13 cellular contexts compared by ENCODE assay signal in genomic region chr11:114308689-114309089, GRCh38. TPM values are rescaled to one million over a fixed set of nuclear protein-coding genes. Genes with fewer than 3 reads are reported as not detected.
A peak's percentile ranks its signal among the peaks of the same experiment; 100 is the strongest.
DNase-seq lines count a peak whose midpoint lies in the region; ATAC-seq and TF ChIP-seq lines count a peak whose summit lies in the region.
"Had no signal": no experiment of that assay in that cellular context is flagged by ENCODE, and none has a peak within 500 bp of the region (broad histone marks: within the 10 kb centered on the region; RNA-seq: fewer than 3 reads in every experiment).

No MANE protein-coding gene starts in this region.

- WGBS in sigmoid colon, 2 donors: 58 to 74% methylated on average over 6 of the region's 6 CpGs

- ATAC-seq in HG03095 (IDR thresholded peaks at IDR 0.05; ENCODE audit: unreplicated experiment): no peak

- intact Hi-C loops in sigmoid colon (cut with DNase I): no loop called here

- no peak overlapping the region for H3K4me3 ChIP-seq in foreskin fibroblast (ENCODE audit: low read depth in 1 of 2, low read length in 2 of 2)
- no peak overlapping the region for H3K4me3 ChIP-seq in sigmoid colon
- H3K4me3 ChIP-seq: dorsolateral prefrontal cortex had no signal

- in situ Hi-C loops in KBM-7 (cut with MboI; ENCODE audit: low pct_unique_long_range_greater_than_20kb, low sequenced_read_pairs): no loop called here

- H3K4me1 ChIP-seq in sigmoid colon: peaks cover 0 to 18% (median 7%) of the 10 kb centered on the region in 4 donors

- peak; percentile 56 for DNase-seq in EH (ENCODE audit: low read depth)
- DNase-seq in RWPE1 (ENCODE audit: low spot score): no peak
- peak; percentile 81 for DNase-seq in foreskin fibroblast
- DNase-seq in sigmoid colon: no peak
- no peak for DNase-seq in iPS-NIHi11 (ENCODE audit: low spot score)
- DNase-seq in KBM-7: no peak
- DNase-seq in NCI-H2171 (lab: John Stamatoyannopoulos, UW): no peak
- DNase-seq: activated T-cell treated with anti-CD3 and anti-CD28 coated beads, Interleukin-2, amount 50 U/mL, for 48 hours; DMS 273 treated with DMSO at 0.1 percent for 48 hours; dorsolateral prefrontal cortex; mesendoderm; NCI-H1930 had no signal

- POLR2A ChIA-PET in RWPE1 (lab: Yijun Ruan, JAX; ENCODE audit: low non-redundant PET): no interaction called here

- no peaks in the 10 kb centered on the region for H3K27me3 ChIP-seq in sigmoid colon
- H3K27me3 ChIP-seq: dorsolateral prefrontal cortex had no signal

- TF ChIP-seq POLR2A in sigmoid colon (IDR thresholded peaks at IDR 0.05): no peak

- H3K27ac ChIP-seq in RWPE1 (peak overlapping the region; percentile 60), sigmoid colon (peak overlapping the region; percentile 38 to 66 (median 52))
- H3K27ac ChIP-seq: dorsolateral prefrontal cortex had no signal

- H3K36me3 ChIP-seq in sigmoid colon: peaks cover 3 to 25% (median 14%) of the 10 kb centered on the region in 4 donors

- TF ChIP-seq CTCF in RWPE1 (conservative IDR thresholded peaks at IDR 0.05; ENCODE audit: low read depth) (no peak), foreskin fibroblast (IDR thresholded peaks at IDR 0.05; ENCODE audit: low read depth, low read length) (no peak), sigmoid colon (IDR thresholded peaks at IDR 0.05) (no peak)

- CTCF ChIA-PET in RWPE1 (lab: Yijun Ruan, JAX): no interaction called here

- no peaks in the 10 kb centered on the region for H3K9me3 ChIP-seq in sigmoid colon

- peak in 1 of 4 donors; percentile 29 for TF ChIP-seq EP300 in sigmoid colon (IDR thresholded peaks at IDR 0.05)

RNA-seq across cellular contexts. Expression of gene NNMT, which starts 12.5 kb away (rescaled TPM):
- 100 to 1,000 TPM; 126 to 960 (median 409) TPM for total RNA-seq in sigmoid colon
- 100 to 1,000 TPM in 2 of 3 donors, 10 to 100 TPM in 1; 28.0 to 208 (median 201) TPM for polyA plus RNA-seq in sigmoid colon

Comparison
In these comparisons a context has a peak if more than half of its experiments do, and no peak if none do; other contexts are left out.
1. DNase-seq: peak in EH (single experiment) and foreskin fibroblast (2 of 2); none in RWPE1 (single experiment), sigmoid colon (single experiment), iPS-NIHi11 (single experiment), KBM-7 (single experiment) and NCI-H2171 (single experiment).